36 cellular contexts compared by ENCODE assay signal in the genomic region with DNA sequence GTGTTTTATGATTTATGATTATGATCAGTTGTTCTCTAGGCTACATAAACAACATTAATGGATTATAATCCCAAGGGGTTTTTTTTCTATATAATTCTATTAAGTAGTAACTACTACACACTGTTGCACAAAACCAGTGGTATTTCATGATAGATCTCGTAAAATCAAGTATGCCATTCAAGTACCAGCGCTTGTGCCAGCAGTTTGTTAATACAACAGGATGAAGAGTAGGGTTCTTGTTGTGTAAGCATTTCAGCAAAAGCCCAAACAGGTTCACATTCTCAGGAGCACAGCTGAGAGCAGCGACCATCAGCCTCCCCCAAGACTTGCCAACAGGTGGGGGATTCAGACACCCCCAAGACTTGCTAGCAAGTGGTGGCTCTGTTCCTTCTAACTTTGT.
"Had no signal": no experiment of that assay in that cellular context is flagged by ENCODE, and none has a peak within 500 bp of the region (broad histone marks: within the 10 kb centered on the region; RNA-seq: fewer than 3 reads in every experiment).

No MANE protein-coding gene starts in this region.

- H3K36me3 ChIP-seq: MG63 had no signal

- H3K27ac ChIP-seq: KMS-11 had no signal

- H3K27me3 ChIP-seq: MG63 had no signal

- H3K4me3 ChIP-seq: MG63 had no signal

- H3K9me3 ChIP-seq: MG63 had no signal

- DNase-seq: Karpas-422, Kasumi-1, KG1, MG63, MM.1S, MV-4-11, NCI-H1092, NCI-H1092 treated with DMSO at 0.1 percent for 48 hours, NCI-H1105, NCI-H1105 treated with DMSO at 0.1 percent for 48 hours, NCI-H1417, NCI-H1417 treated with DMSO at 0.1 percent for 48 hours, NCI-H1436, NCI-H1436 treated with DMSO at 0.1 percent for 48 hours, NCI-H146, NCI-H1694, NCI-H1694 treated with DMSO at 0.1 percent for 48 hours, NCI-H187, NCI-H187 treated with DMSO at 0.1 percent for 48 hours, NCI-H1930, NCI-H2029, NCI-H2029 treated with DMSO at 0.1 percent for 48 hours, NCI-H2081, NCI-H2081 treated with DMSO at 0.1 percent for 48 hours, NCI-H2107, NCI-H2171, NCI-H2171 treated with DMSO at 0.1 percent for 48 hours, NCI-H2227 treated with DMSO at 0.1 percent for 48 hours, NCI-H226, NCI-H345, NCI-H446, NCI-H446 treated with DMSO at 0.1 percent for 48 hours, NCI-H510A, NCI-H510A treated with DMSO at 0.1 percent for 48 hours, NCI-H524 had no signal

- H3K4me2 ChIP-seq: KMS-11 had no signal
